15 cellular contexts compared by ENCODE assay signal in genomic region chr1:6269997-6270401, GRCh38. TPM values are rescaled to one million over a fixed set of nuclear protein-coding genes. Genes with fewer than 3 reads are reported as not detected.
A peak's percentile ranks its signal among the peaks of the same experiment; 100 is the strongest.
DNase-seq lines count a peak whose midpoint lies in the region; ATAC-seq lines count a peak whose summit lies in the region.
"Had no signal": no experiment of that assay in that cellular context is flagged by ENCODE, and none has a peak within 500 bp of the region (broad histone marks: within the 10 kb centered on the region; RNA-seq: fewer than 3 reads in every experiment).

No MANE protein-coding gene starts in this region.

- H3K36me3 ChIP-seq in BLaER1, result peaks cover 36% of the 10 kb centered on the region
- H3K36me3 ChIP-seq: ascending aorta, tibial artery had no signal

- peak; percentile 19 for DNase-seq in NCI-H1436 treated with DMSO at 0.1 percent for 48 hours (lab: John Stamatoyannopoulos, UW)
- DNase-seq in NCI-H69 (lab: John Stamatoyannopoulos, UW), result peak; percentile 91
- DNase-seq in left colon, result peak; percentile 84
- no peak for DNase-seq in activated CD4-positive, alpha-beta T cell treated with anti-CD3 and anti-CD28 coated beads, Interleukin-2, amount 50 U/mL, for 4 hours
- DNase-seq in OCI-M2 (lab: John Stamatoyannopoulos, UW; ENCODE audit: unreplicated experiment), result no peak
- DNase-seq in caudate nucleus (lab: John Stamatoyannopoulos, UW), result no peak
- DNase-seq: activated effector memory CD4-positive, alpha-beta T cell treated with Interleukin-2 at 50 U/mL for 16 hours; dermis blood vessel endothelial cell; H7; mesenchymal stem cell; tibial artery had no signal

- no peaks in the 10 kb centered on the region for H3K9me3 ChIP-seq in BLaER1
- H3K9me3 ChIP-seq: ascending aorta, tibial artery had no signal

- no peaks in the 10 kb centered on the region for H3K27me3 ChIP-seq in BLaER1
- H3K27me3 ChIP-seq: ascending aorta, tibial artery had no signal

- no peak overlapping the region for H3K9ac ChIP-seq in BLaER1
- H3K9ac ChIP-seq: parathyroid adenoma had no signal

- peak; percentile 76 for ATAC-seq in left colon
- ATAC-seq in HG03039 (IDR thresholded peaks at IDR 0.05; ENCODE audit: unreplicated experiment), result no peak

- peaks cover 71% of the 10 kb centered on the region for H3K4me1 ChIP-seq in BLaER1
- H3K4me1 ChIP-seq: ascending aorta, parathyroid adenoma had no signal

- no peaks in the 10 kb centered on the region for H4K20me1 ChIP-seq in BLaER1

- H3K4me2 ChIP-seq in BLaER1, result peak overlapping the region; percentile 45

- H3K27ac ChIP-seq in BLaER1, result peak overlapping the region; percentile 55
- H3K27ac ChIP-seq in caudate nucleus (ENCODE audit: low read depth, low read length), result no peak overlapping the region
- H3K27ac ChIP-seq: ascending aorta, parathyroid adenoma, tibial artery had no signal

- H3K4me3 ChIP-seq in BLaER1, result no peak overlapping the region
- H3K4me3 ChIP-seq: ascending aorta, tibial artery had no signal

- intact Hi-C loops in left colon (cut with DNase I, micrococcal nuclease), result no loop called here

RNA-seq across cellular contexts. Expression of gene GPR153, which starts 9.1 kb away (rescaled TPM):
- total RNA-seq in left colon, result 10 to 100 TPM; 27.0 to 60.6 TPM

RNA-seq across cellular contexts. Expression of gene HES3, which starts 26.0 kb away (rescaled TPM):
- total RNA-seq in left colon, result not detected
- total RNA-seq: ascending aorta, dermis blood vessel endothelial cell had no signal

RNA-seq across cellular contexts. Expression of gene ICMT, which starts 34.2 kb away (rescaled TPM):
- total RNA-seq in left colon, result 10 to 100 TPM; 59.6 to 69.7 TPM

Comparison
In these comparisons a context has a peak if more than half of its experiments do, and no peak if none do; other contexts are left out.
1. DNase-seq: peak in NCI-H1436 treated with DMSO at 0.1 percent for 48 hours (single experiment), NCI-H69 (single experiment) and left colon (2 of 2); none in activated CD4-positive, alpha-beta T cell treated with anti-CD3 and anti-CD28 coated beads, Interleukin-2, amount 50 U/mL, for 4 hours (0 of 2), OCI-M2 (single experiment) and caudate nucleus (0 of 61).